Comparison of ENCODE assay signal across 15 cellular contexts in genomic region chr16:70656712-70657263, GRCh38. TPM values are rescaled to one million over a fixed set of nuclear protein-coding genes. Genes with fewer than 3 reads are reported as not detected.
DNase-seq lines count a peak whose midpoint lies in the region; ATAC-seq and TF ChIP-seq lines count a peak whose summit lies in the region.
"Had no signal": no experiment of that assay in that cellular context is flagged by ENCODE, and none has a peak within 500 bp of the region (broad histone marks: within the 10 kb centered on the region; RNA-seq: fewer than 3 reads in every experiment).

No MANE protein-coding gene starts in this region.

- no peak overlapping the region for H2AFZ ChIP-seq in OCI-LY7 (ENCODE audit: low read length)

- no peaks in the 10 kb centered on the region for H4K20me1 ChIP-seq in OCI-LY7 (ENCODE audit: insufficient read depth, low read length)

- H3K9me2 ChIP-seq in OCI-LY7 (ENCODE audit: insufficient read depth, low read length): no peaks in the 10 kb centered on the region

- CTCF ChIA-PET in activated CD4-positive, alpha-beta T cell treated with anti-CD3 and anti-CD28 coated beads, Interleukin-2, amount 10 ng/mL, durations not matched to agents 7 days and 5 days (lab: Charles Lee): no interaction called here
- CTCF ChIA-PET in activated CD4-positive, alpha-beta T cell treated with anti-CD3 and anti-CD28 coated beads for 36 hours (lab: Charles Lee): no interaction called here
- CTCF ChIA-PET in OCI-LY7 (lab: Charles Lee; ENCODE audit: unreplicated experiment): no interaction called here

- peaks cover 10% of the 10 kb centered on the region for H3K4me1 Mint-ChIP-seq in activated CD4-positive, alpha-beta T cell treated with anti-CD3 and anti-CD28 coated beads, Interleukin-2, amount 10 ng/mL, durations not matched to agents 7 days and 5 days
- peaks cover 4% of the 10 kb centered on the region for H3K4me1 Mint-ChIP-seq in activated CD4-positive, alpha-beta T cell treated with anti-CD3 and anti-CD28 coated beads for 36 hours

- no peaks in the 10 kb centered on the region for H3K9me3 ChIP-seq in lower lobe of right lung
- no peaks in the 10 kb centered on the region for H3K9me3 ChIP-seq in OCI-LY7 (ENCODE audit: low read length)
- H3K9me3 ChIP-seq: HAP-1 had no signal

- TF ChIP-seq CTCF in lower lobe of right lung (IDR thresholded peaks at IDR 0.05) (no peak), OCI-LY7 (conservative IDR thresholded peaks at IDR 0.05; ENCODE audit: low read length) (no peak), GM10266 (IDR thresholded peaks at IDR 0.05; ENCODE audit: control insufficient read depth, insufficient read depth, low read depth, missing control alignments) (no peak)

- H3K4me1 ChIP-seq in lower lobe of right lung: peaks cover 5% of the 10 kb centered on the region
- peaks cover 4% of the 10 kb centered on the region for H3K4me1 ChIP-seq in OCI-LY7 (ENCODE audit: insufficient read depth, low read length, poor library complexity, severe bottlenecking)
- H3K4me1 ChIP-seq: HAP-1 had no signal

- H3K79me2 ChIP-seq in OCI-LY7 (ENCODE audit: insufficient read depth, low read depth, low read length): no peaks in the 10 kb centered on the region

- H3K4me3 Mint-ChIP-seq in activated CD4-positive, alpha-beta T cell treated with anti-CD3 and anti-CD28 coated beads, Interleukin-2, amount 10 ng/mL, durations not matched to agents 7 days and 5 days: no peak overlapping the region
- no peak overlapping the region for H3K4me3 Mint-ChIP-seq in activated CD4-positive, alpha-beta T cell treated with anti-CD3 and anti-CD28 coated beads for 36 hours
- H3K4me3 Mint-ChIP-seq: IgD-negative memory B cell had no signal

- no peaks in the 10 kb centered on the region for H3K27me3 ChIP-seq in lower lobe of right lung (ENCODE audit: low read depth)

- no peaks in the 10 kb centered on the region for H3K36me3 Mint-ChIP-seq in activated CD4-positive, alpha-beta T cell treated with anti-CD3 and anti-CD28 coated beads, Interleukin-2, amount 10 ng/mL, durations not matched to agents 7 days and 5 days (ENCODE audit: low read depth)
- H3K36me3 Mint-ChIP-seq in activated CD4-positive, alpha-beta T cell treated with anti-CD3 and anti-CD28 coated beads for 36 hours (ENCODE audit: low read depth): no peaks in the 10 kb centered on the region
- H3K36me3 Mint-ChIP-seq: IgD-negative memory B cell had no signal

- H3K36me3 ChIP-seq in lower lobe of right lung: no peaks in the 10 kb centered on the region
- H3K36me3 ChIP-seq in OCI-LY7 (ENCODE audit: insufficient read depth, low read length): no peaks in the 10 kb centered on the region
- H3K36me3 ChIP-seq: HAP-1 had no signal

- BruUV-seq in OCI-LY7 (replicated peaks; lab: Mats Ljungman, UMichigan): no TSS peak

- no peak for DNase-seq in activated CD4-positive, alpha-beta T cell treated with anti-CD3 and anti-CD28 coated beads, Interleukin-2, amount 10 ng/mL, durations not matched to agents 7 days and 5 days
- DNase-seq in activated CD4-positive, alpha-beta T cell treated with anti-CD3 and anti-CD28 coated beads for 36 hours: no peak
- peak; percentile 45 for DNase-seq in ecto neural progenitor cell (ENCODE audit: low spot score)
- peak; percentile 50 for DNase-seq in lower lobe of right lung
- DNase-seq in OCI-LY7 (ENCODE audit: low spot score): no peak
- DNase-seq in GM10266 (ENCODE audit: extremely low spot score): no peak
- DNase-seq: C1 segment of cervical spinal cord, NCI-H1048, NCI-H1694, NCI-H345, NCI-H526 treated with DMSO at 0.1 percent for 48 hours had no signal

- H3K9me3 Mint-ChIP-seq in activated CD4-positive, alpha-beta T cell treated with anti-CD3 and anti-CD28 coated beads, Interleukin-2, amount 10 ng/mL, durations not matched to agents 7 days and 5 days: no peaks in the 10 kb centered on the region
- no peaks in the 10 kb centered on the region for H3K9me3 Mint-ChIP-seq in activated CD4-positive, alpha-beta T cell treated with anti-CD3 and anti-CD28 coated beads for 36 hours (ENCODE audit: low read depth)
- H3K9me3 Mint-ChIP-seq: IgD-negative memory B cell had no signal

- peak overlapping the region; percentile 72 for H3K27ac Mint-ChIP-seq in activated CD4-positive, alpha-beta T cell treated with anti-CD3 and anti-CD28 coated beads, Interleukin-2, amount 10 ng/mL, durations not matched to agents 7 days and 5 days
- H3K27ac Mint-ChIP-seq in activated CD4-positive, alpha-beta T cell treated with anti-CD3 and anti-CD28 coated beads for 36 hours: no peak overlapping the region
- H3K27ac Mint-ChIP-seq: IgD-negative memory B cell had no signal

- H3K4me3 ChIP-seq in lower lobe of right lung: no peak overlapping the region
- no peak overlapping the region for H3K4me3 ChIP-seq in OCI-LY7 (ENCODE audit: low read depth, low read length, poor library complexity, severe bottlenecking)
- H3K4me3 ChIP-seq: HAP-1 had no signal

- no peak for ATAC-seq in activated CD4-positive, alpha-beta T cell treated with anti-CD3 and anti-CD28 coated beads for 36 hours
- ATAC-seq in lower lobe of right lung (no peak), HG03175 (IDR thresholded peaks at IDR 0.05; ENCODE audit: unreplicated experiment) (no peak), GM18868 (IDR thresholded peaks at IDR 0.05; ENCODE audit: unreplicated experiment) (no peak)

- POLR2A ChIA-PET in activated CD4-positive, alpha-beta T cell treated with anti-CD3 and anti-CD28 coated beads, Interleukin-2, amount 10 ng/mL, durations not matched to agents 7 days and 5 days (lab: Charles Lee): no interaction called here
- POLR2A ChIA-PET in activated CD4-positive, alpha-beta T cell treated with anti-CD3 and anti-CD28 coated beads for 36 hours (lab: Charles Lee): no interaction called here
- POLR2A ChIA-PET in OCI-LY7 (lab: Charles Lee): no interaction called here

- H3K27ac ChIP-seq in lower lobe of right lung: no peak overlapping the region
- no peak overlapping the region for H3K27ac ChIP-seq in OCI-LY7 (ENCODE audit: low read depth, low read length, poor library complexity, severe bottlenecking)

- intact Hi-C loops in activated CD4-positive, alpha-beta T cell treated with anti-CD3 and anti-CD28 coated beads for 36 hours (cut with DNase I, micrococcal nuclease): loop anchor here (10.0 kb wide), 2 partner anchors 492 to 862 kb away; no protein-coding TSS in a partner anchor
- intact Hi-C loops in lower lobe of right lung (cut with DNase I): no loop called here
- intact Hi-C loops in OCI-LY7 (cut with micrococcal nuclease; ENCODE audit: unreplicated experiment): no loop called here

- H3K27me3 Mint-ChIP-seq in activated CD4-positive, alpha-beta T cell treated with anti-CD3 and anti-CD28 coated beads, Interleukin-2, amount 10 ng/mL, durations not matched to agents 7 days and 5 days: no peaks in the 10 kb centered on the region
- H3K27me3 Mint-ChIP-seq in activated CD4-positive, alpha-beta T cell treated with anti-CD3 and anti-CD28 coated beads for 36 hours: no peaks in the 10 kb centered on the region

- H3K4me2 ChIP-seq in OCI-LY7 (ENCODE audit: low read length): no peak overlapping the region

RNA-seq across cellular contexts. Expression of gene IL34, which starts 10.4 kb away (rescaled TPM):
- not detected for total RNA-seq in activated CD4-positive, alpha-beta T cell treated with anti-CD3 and anti-CD28 coated beads, Interleukin-2, amount 10 ng/mL, durations not matched to agents 7 days and 5 days
- not detected for total RNA-seq in activated CD4-positive, alpha-beta T cell treated with anti-CD3 and anti-CD28 coated beads for 36 hours
- total RNA-seq in lower lobe of right lung (2.6 TPM), OCI-LY7 (2022) (not detected in 2 replicates)
- not detected in 2 replicates for total RNA-seq in OCI-LY7 (2014; rRNA removed; shearing (Covaris generic))

RNA-seq across cellular contexts. Expression of gene MTSS2, which starts 29.1 kb away (rescaled TPM):
- total RNA-seq in activated CD4-positive, alpha-beta T cell treated with anti-CD3 and anti-CD28 coated beads, Interleukin-2, amount 10 ng/mL, durations not matched to agents 7 days and 5 days: 1 to 10 TPM; 7.1 to 9.2 TPM
- total RNA-seq in activated CD4-positive, alpha-beta T cell treated with anti-CD3 and anti-CD28 coated beads for 36 hours: 1 to 10 TPM; 1.6 to 3.5 TPM
- 60.8 TPM for total RNA-seq in lower lobe of right lung
- total RNA-seq in OCI-LY7 (2014; rRNA removed; shearing (Covaris generic)): 0.05 and 0.19 TPM in 2 replicates
- total RNA-seq in OCI-LY7 (2022): 0.17 and 0.33 TPM in 2 replicates

Comparison
In these comparisons a context has a peak if more than half of its experiments do, and no peak if none do; other contexts are left out.
1. DNase-seq: peak in ecto neural progenitor cell (single experiment) and lower lobe of right lung (single experiment); none in activated CD4-positive, alpha-beta T cell treated with anti-CD3 and anti-CD28 coated beads, Interleukin-2, amount 10 ng/mL, durations not matched to agents 7 days and 5 days (single experiment), activated CD4-positive, alpha-beta T cell treated with anti-CD3 and anti-CD28 coated beads for 36 hours (single experiment), OCI-LY7 (single experiment) and GM10266 (single experiment).
2. intact Hi-C loops: an anchor here in activated CD4-positive, alpha-beta T cell treated with anti-CD3 and anti-CD28 coated beads for 36 hours (10.0 kb wide); none called in lower lobe of right lung and OCI-LY7.